ENCODE assay signal across 8 cellular contexts in the genomic region with DNA sequence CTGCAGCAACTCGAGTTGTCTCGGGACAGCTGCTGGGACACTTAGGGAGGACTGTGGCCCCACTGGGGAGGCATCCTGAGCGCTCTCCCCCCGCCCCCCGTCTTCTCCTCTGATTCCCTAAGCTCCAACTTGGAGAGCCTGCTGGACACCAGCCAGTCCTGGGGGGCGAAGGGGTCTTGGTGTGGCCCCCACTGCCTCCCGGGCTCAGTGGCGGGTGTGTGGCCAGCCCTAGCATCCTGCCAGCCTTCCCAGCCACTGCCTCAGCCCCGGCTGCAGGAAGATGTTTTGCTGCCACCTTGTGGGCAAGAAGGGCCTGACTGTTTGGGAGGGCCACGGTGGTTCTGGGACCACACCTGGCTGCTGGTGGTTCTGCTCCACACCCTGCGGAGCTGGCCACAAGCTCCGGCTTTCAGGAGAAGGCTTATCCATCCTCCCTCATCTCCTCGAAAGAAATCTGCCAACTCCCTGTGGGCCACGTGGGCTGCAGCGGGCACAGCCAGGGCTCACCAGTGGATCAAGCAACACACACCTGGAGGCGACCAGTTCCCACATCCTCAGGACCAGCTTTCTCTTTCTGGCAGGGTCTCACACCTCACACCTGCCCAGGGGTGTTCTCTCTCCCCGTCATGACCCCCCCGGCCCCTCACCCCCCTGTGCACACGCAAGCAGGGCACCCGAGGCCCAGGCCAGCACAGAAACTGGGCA. TPM values are rescaled to one million over a fixed set of nuclear protein-coding genes. Genes with fewer than 3 reads are reported as not detected.
DNase-seq lines count a peak whose midpoint lies in the region; ATAC-seq, FAIRE-seq and TF ChIP-seq lines count a peak whose summit lies in the region.

No MANE protein-coding gene starts in this region.

- H3K4me3 ChIP-seq in astrocyte (ENCODE audit: insufficient read depth, low read depth, low read length): no peak overlapping the region

- TF ChIP-seq CTCF in LNCAP (IDR thresholded peaks at IDR 0.05) (peak; percentile 92), astrocyte (IDR thresholded peaks at IDR 0.05; ENCODE audit: insufficient read depth, low read depth, low read length) (peak; percentile 65)

- no peak overlapping the region for H3K4me3 Mint-ChIP-seq in astrocyte (ENCODE audit: unreplicated experiment)

- no peak overlapping the region for H3K27ac ChIP-seq in astrocyte (ENCODE audit: low read depth, low read length)

- peaks cover 76% of the 10 kb centered on the region for H3K79me2 ChIP-seq in astrocyte (ENCODE audit: insufficient read depth, low read length)

- H2AFZ ChIP-seq in astrocyte (ENCODE audit: low read depth, low read length): no peak overlapping the region

- peaks cover 2% of the 10 kb centered on the region for H3K36me3 Mint-ChIP-seq in astrocyte (ENCODE audit: low read depth, unreplicated experiment)

- peak; percentile 87 for DNase-seq in ELF-1 (ENCODE audit: low read depth, low spot score)
- peak; percentile 39 for DNase-seq in T1000 (lab: John Stamatoyannopoulos, UW)
- DNase-seq in astrocyte (ENCODE audit: low read depth): no peak
- DNase-seq in hippocampal formation (lab: John Stamatoyannopoulos, UW): peak; percentile 57 to 63
- peak; percentile 72 for DNase-seq in stimulated activated CD4-positive, alpha-beta T cell treated with anti-CD3 and anti-CD28 coated beads, Interleukin-12 subunit alpha, Interleukin-12 subunit beta, amount 100 ng/mL, for 4 hours
- no peak for DNase-seq in NCI-H187 treated with DMSO at 0.1 percent for 48 hours (lab: John Stamatoyannopoulos, UW)

- no peaks in the 10 kb centered on the region for H3K27me3 Mint-ChIP-seq in astrocyte (ENCODE audit: low read depth, unreplicated experiment)

- H3K36me3 ChIP-seq in astrocyte (ENCODE audit: insufficient read depth, low read length): no peaks in the 10 kb centered on the region

- H3K27me3 ChIP-seq in astrocyte (ENCODE audit: insufficient read depth, low read length): no peaks in the 10 kb centered on the region

- H3K4me1 ChIP-seq in astrocyte (ENCODE audit: insufficient read depth, low read length): peaks cover 25% of the 10 kb centered on the region

- no peak overlapping the region for H3K9ac ChIP-seq in astrocyte (ENCODE audit: low read length)

- peaks cover 82% of the 10 kb centered on the region for H4K20me1 ChIP-seq in astrocyte (ENCODE audit: insufficient read depth, low read length)

- FAIRE-seq in astrocyte (lab: Jason Lieb, UNC): no peak

- H3K9me3 Mint-ChIP-seq in astrocyte (ENCODE audit: unreplicated experiment): no peaks in the 10 kb centered on the region

- H3K9me3 ChIP-seq in astrocyte (ENCODE audit: insufficient read depth, low read depth, low read length): no peaks in the 10 kb centered on the region

- H3K4me1 Mint-ChIP-seq in astrocyte (ENCODE audit: low read depth, unreplicated experiment): peaks cover 37% of the 10 kb centered on the region

- H3K27ac Mint-ChIP-seq in astrocyte (ENCODE audit: unreplicated experiment): no peak overlapping the region

- no peak overlapping the region for H3K4me2 ChIP-seq in astrocyte (ENCODE audit: low read length)

- peak; percentile 91 for ATAC-seq in GM21529 (IDR thresholded peaks at IDR 0.05; ENCODE audit: unreplicated experiment)

RNA-seq across cellular contexts. Expression of a gene that starts 24.8 kb away (rescaled TPM):
- total RNA-seq in astrocyte: 123 and 156 TPM in 2 replicates

RNA-seq across cellular contexts. Expression of a gene that starts 27.8 kb away (rescaled TPM):
- total RNA-seq in astrocyte: 42.9 and 44.9 TPM in 2 replicates

RNA-seq across cellular contexts. Expression of a gene that starts 30.5 kb away (rescaled TPM):
- total RNA-seq in astrocyte: 56.1 and 61.6 TPM in 2 replicates

RNA-seq across cellular contexts. Expression of a gene that starts 51.7 kb away (rescaled TPM):
- 302 and 351 TPM in 2 replicates for total RNA-seq in astrocyte

RNA-seq across cellular contexts. Expression of a gene that starts 53.4 kb away (rescaled TPM):
- 47.9 and 55.1 TPM in 2 replicates for total RNA-seq in astrocyte

Comparison
In these comparisons a context has a peak if more than half of its experiments do, and no peak if none do; other contexts are left out.
1. DNase-seq: peak in ELF-1 (single experiment), T1000 (single experiment), hippocampal formation (2 of 2) and stimulated activated CD4-positive, alpha-beta T cell treated with anti-CD3 and anti-CD28 coated beads, Interleukin-12 subunit alpha, Interleukin-12 subunit beta, amount 100 ng/mL, for 4 hours (single experiment); none in astrocyte (single experiment) and NCI-H187 treated with DMSO at 0.1 percent for 48 hours (single experiment).